Comparison of ENCODE assay signal across 28 cellular contexts in genomic region chr16:20401475-20402016, GRCh38. TPM values are rescaled to one million over a fixed set of nuclear protein-coding genes. Genes with fewer than 3 reads are reported as not detected.
"Had no signal": no experiment of that assay in that cellular context is flagged by ENCODE, and none has a peak within 500 bp of the region (broad histone marks: within the 10 kb centered on the region; RNA-seq: fewer than 3 reads in every experiment).

No MANE protein-coding gene starts in this region.

- H3K4me3 Mint-ChIP-seq: activated naive CD4-positive, alpha-beta T cell treated with anti-CD3 and anti-CD28 coated beads for 36 hours; activated naive CD8-positive, alpha-beta T cell treated with anti-CD3 and anti-CD28 coated beads, Interleukin-2, amount 50 U/mL, for 24 hours; activated T-cell treated with anti-CD3 and anti-CD28 coated beads, Interleukin-2, amount 50 U/mL, for 4 hours had no signal

- H3K4me1 Mint-ChIP-seq: activated naive CD8-positive, alpha-beta T cell treated with anti-CD3 and anti-CD28 coated beads, Interleukin-2, amount 50 U/mL, for 24 hours; naive B cell had no signal

- H3K27me3 ChIP-seq: brain microvascular endothelial cell, dorsolateral prefrontal cortex, ovary, spleen, tibial artery had no signal

- H3K27ac Mint-ChIP-seq: activated naive CD4-positive, alpha-beta T cell treated with anti-CD3 and anti-CD28 coated beads for 36 hours; activated naive CD8-positive, alpha-beta T cell treated with anti-CD3 and anti-CD28 coated beads, Interleukin-2, amount 50 U/mL, for 24 hours; naive B cell had no signal

- DNase-seq: activated CD4-positive, alpha-beta T cell treated with anti-CD3 and anti-CD28 coated beads, Interleukin-2, amount 50 U/mL, for 1 hour; activated CD8-positive, alpha-beta memory T cell treated with anti-CD3 and anti-CD28 coated beads, Interleukin-2, amount 50 U/mL, for 4 hours; activated naive CD4-positive, alpha-beta T cell treated with anti-CD3 and anti-CD28 coated beads for 36 hours; activated naive CD8-positive, alpha-beta T cell treated with anti-CD3 and anti-CD28 coated beads, Interleukin-2, amount 50 U/mL, for 24 hours; activated T-cell treated with anti-CD3 and anti-CD28 coated beads, Interleukin-2, amount 50 U/mL, for 4 hours; anterior cingulate cortex; brain microvascular endothelial cell; central memory CD4-positive, alpha-beta T cell; dorsolateral prefrontal cortex; foreskin melanocyte; glutamatergic neuron; kidney glomerular epithelial cell; mesenchymal stem cell; mucosa of descending colon; naive B cell; ovary; spleen; stimulated activated CD4-positive, alpha-beta T cell treated with anti-CD3 and anti-CD28 coated beads, Interleukin-4, amount 100 ng/mL, for 4 hours; stimulated activated naive CD4-positive, alpha-beta T cell treated with Interleukin-2 at 50 U/mL for 16 hours; substantia nigra; T1000; tibial artery had no signal

- H3K27ac ChIP-seq: brain microvascular endothelial cell, dorsolateral prefrontal cortex, ovary, spleen, tibial artery had no signal

- H3K4me3 ChIP-seq: dorsolateral prefrontal cortex, mucosa of descending colon, ovary, spleen, tibial artery had no signal

- H3K9me3 ChIP-seq: mucosa of descending colon, ovary, spleen, tibial artery had no signal

- H3K9me3 Mint-ChIP-seq: activated naive CD4-positive, alpha-beta T cell treated with anti-CD3 and anti-CD28 coated beads for 36 hours; activated naive CD8-positive, alpha-beta T cell treated with anti-CD3 and anti-CD28 coated beads, Interleukin-2, amount 50 U/mL, for 24 hours; activated T-cell treated with anti-CD3 and anti-CD28 coated beads, Interleukin-2, amount 50 U/mL, for 4 hours; naive B cell had no signal

- H3K36me3 Mint-ChIP-seq: naive B cell had no signal

- H3K36me3 ChIP-seq: brain microvascular endothelial cell, ovary, spleen, tibial artery had no signal

- H3K4me1 ChIP-seq: spleen, tibial artery had no signal

- H3K27me3 Mint-ChIP-seq: activated naive CD8-positive, alpha-beta T cell treated with anti-CD3 and anti-CD28 coated beads, Interleukin-2, amount 50 U/mL, for 24 hours had no signal

- ATAC-seq: activated CD4-positive, CD25-positive, alpha-beta regulatory T cell treated with anti-CD3 and anti-CD28 coated beads, Interleukin-2, amount 50 U/mL, for 24 hours; activated naive CD8-positive, alpha-beta T cell treated with anti-CD3 and anti-CD28 coated beads, Interleukin-2, amount 50 U/mL, for 24 hours; mucosa of descending colon had no signal

RNA-seq across cellular contexts. Expression of gene PDILT, which starts 3.0 kb away (rescaled TPM):
- total RNA-seq: activated naive CD4-positive, alpha-beta T cell treated with anti-CD3 and anti-CD28 coated beads for 36 hours; activated T-cell treated with anti-CD3 and anti-CD28 coated beads, Interleukin-2, amount 50 U/mL, for 4 hours; dorsolateral prefrontal cortex; epithelial cell of proximal tubule; fibroblast of lung; liver; mucosa of descending colon; ovary; renal cortical epithelial cell; spleen; T-helper 1 cell treated with Interleukin-12 subunit alpha and Interleukin-12 subunit beta and Interleukin-4 antibody, amounts not matched to agents 30 ng/mL and 1 ng/mL, for 36 hours had no signal

RNA-seq across cellular contexts. Expression of gene ACSM5, which starts 7.8 kb away (rescaled TPM):
- total RNA-seq: activated naive CD4-positive, alpha-beta T cell treated with anti-CD3 and anti-CD28 coated beads for 36 hours; activated T-cell treated with anti-CD3 and anti-CD28 coated beads, Interleukin-2, amount 50 U/mL, for 4 hours; fibroblast of lung; T-helper 1 cell treated with Interleukin-12 subunit alpha and Interleukin-12 subunit beta and Interleukin-4 antibody, amounts not matched to agents 30 ng/mL and 1 ng/mL, for 36 hours had no signal

RNA-seq across cellular contexts. Expression of gene UMOD, which starts 49.0 kb away (rescaled TPM):
- total RNA-seq: activated naive CD4-positive, alpha-beta T cell treated with anti-CD3 and anti-CD28 coated beads for 36 hours; activated T-cell treated with anti-CD3 and anti-CD28 coated beads, Interleukin-2, amount 50 U/mL, for 4 hours; dorsolateral prefrontal cortex; epithelial cell of proximal tubule; fibroblast of lung; liver; mucosa of descending colon; ovary; renal cortical epithelial cell; spleen; T-helper 1 cell treated with Interleukin-12 subunit alpha and Interleukin-12 subunit beta and Interleukin-4 antibody, amounts not matched to agents 30 ng/mL and 1 ng/mL, for 36 hours had no signal

RNA-seq across cellular contexts. Expression of gene ACSM2A, which starts 49.8 kb away (rescaled TPM):
- total RNA-seq: activated naive CD4-positive, alpha-beta T cell treated with anti-CD3 and anti-CD28 coated beads for 36 hours; dorsolateral prefrontal cortex; fibroblast of lung; mucosa of descending colon; T-helper 1 cell treated with Interleukin-12 subunit alpha and Interleukin-12 subunit beta and Interleukin-4 antibody, amounts not matched to agents 30 ng/mL and 1 ng/mL, for 36 hours had no signal
